ENCODE assay signal across 12 cellular contexts in the genomic region with DNA sequence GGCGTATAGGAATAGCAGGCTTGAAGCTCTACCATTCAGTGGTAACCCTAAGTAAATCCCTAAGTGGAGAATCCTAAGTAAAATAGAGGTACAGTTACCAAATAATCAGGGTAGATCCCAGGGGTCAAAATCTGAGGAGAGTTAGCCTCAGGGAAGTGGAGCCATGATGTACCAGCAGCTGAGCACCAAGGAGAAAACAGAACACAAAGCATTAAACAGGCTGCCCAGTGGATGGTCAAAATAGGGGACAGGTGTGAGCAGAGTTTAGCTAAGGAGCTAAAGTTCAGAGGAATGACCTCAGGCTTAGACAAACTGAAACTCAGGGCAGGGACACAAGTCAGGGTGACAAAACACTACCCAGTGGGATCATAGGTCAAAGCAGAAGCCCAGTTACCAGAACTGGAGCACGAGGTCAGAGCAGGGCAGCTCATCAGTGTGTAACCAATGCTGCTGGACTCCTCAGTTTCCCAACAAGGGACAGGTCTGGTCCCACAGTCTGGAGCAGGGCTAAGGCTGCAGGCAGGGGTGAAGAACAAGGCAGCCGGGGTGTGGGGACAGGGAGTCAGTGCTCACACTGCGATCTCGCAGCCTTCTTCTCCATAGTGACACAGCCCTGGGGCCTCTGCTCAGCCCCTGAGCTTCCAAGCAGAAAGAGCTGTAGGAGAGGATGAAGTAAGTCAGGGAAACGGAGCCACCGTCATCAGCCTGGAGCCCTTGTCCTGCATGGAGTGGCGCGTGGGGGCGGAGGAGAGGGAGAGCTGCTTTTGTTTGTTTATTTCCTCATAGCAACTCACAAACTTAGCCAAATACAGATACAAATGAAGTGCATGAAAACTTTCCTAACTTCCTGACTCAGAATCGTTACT.
A peak's percentile ranks its signal among the peaks of the same experiment; 100 is the strongest.
DNase-seq lines count a peak whose midpoint lies in the region; ATAC-seq and TF ChIP-seq lines count a peak whose summit lies in the region.
"Had no signal": no experiment of that assay in that cellular context is flagged by ENCODE, and none has a peak within 500 bp of the region (broad histone marks: within the 10 kb centered on the region; RNA-seq: fewer than 3 reads in every experiment).

No MANE protein-coding gene starts in this region.

- peaks cover 23% of the 10 kb centered on the region for H3K4me1 ChIP-seq in Caco-2
- H3K4me1 ChIP-seq in adrenal gland (replicated peaks in 1 of 2), result peaks cover 0 to 8% of the 10 kb centered on the region in 2 donors
- H3K4me1 ChIP-seq in left ventricle myocardium inferior, result peaks cover 26% of the 10 kb centered on the region
- no peaks in the 10 kb centered on the region for H3K4me1 ChIP-seq in psoas muscle

- TF ChIP-seq CTCF in Caco-2 (IDR thresholded peaks at IDR 0.05; ENCODE audit: insufficient read depth in 1 of 2, low read depth in 1 of 2, low read length in 1 of 2, severe bottlenecking in 1 of 2, unreplicated experiment in 1 of 2), result no peak
- no peak for TF ChIP-seq CTCF in adrenal gland (IDR thresholded peaks at IDR 0.05)
- TF ChIP-seq CTCF in left ventricle myocardium inferior (IDR thresholded peaks at IDR 0.05; ENCODE audit: borderline replicate concordance), result no peak
- TF ChIP-seq CTCF in psoas muscle (IDR thresholded peaks at IDR 0.05), result no peak

- H3K27me3 ChIP-seq in Caco-2 (replicated peaks; ENCODE audit: control insufficient read depth, insufficient read depth, low read length), result no peaks in the 10 kb centered on the region
- no peaks in the 10 kb centered on the region for H3K27me3 ChIP-seq in adrenal gland
- no peaks in the 10 kb centered on the region for H3K27me3 ChIP-seq in left ventricle myocardium inferior (ENCODE audit: low read depth)
- no peaks in the 10 kb centered on the region for H3K27me3 ChIP-seq in psoas muscle (ENCODE audit: insufficient read depth in 3 of 3, low read length in 2 of 3)

- DNase-seq in Caco-2, result peak; percentile 39 to 42
- DNase-seq in adrenal gland, result peak in 6 of 7 donors; percentile 26 to 67 (median 46)
- peak; percentile 67 for DNase-seq in left ventricle myocardium inferior
- peak; percentile 70 to 78 for DNase-seq in psoas muscle
- DNase-seq in glomerular visceral epithelial cell (ENCODE audit: extremely low spot score), result no peak
- DNase-seq in activated CD8-positive, alpha-beta memory T cell treated with anti-CD3 and anti-CD28 coated beads, Interleukin-2, amount 50 U/mL, for 48 hours, result no peak
- DNase-seq in NCI-H1105 (lab: John Stamatoyannopoulos, UW), result no peak
- DNase-seq: CD4-positive, CD25-positive, alpha-beta regulatory T cell; NCI-H510A treated with DMSO at 0.1 percent for 48 hours had no signal

- CTCF ChIA-PET in Caco-2 (lab: Charles Lee), result no interaction called here

- ATAC-seq in psoas muscle, result peak in 3 of 4 donors; percentile 38 to 67 (median 59)
- no peak for ATAC-seq in GM19455 (IDR thresholded peaks at IDR 0.05; ENCODE audit: unreplicated experiment)
- ATAC-seq: HCT116 had no signal

- H3K27ac Mint-ChIP-seq in Caco-2 (ENCODE audit: unreplicated experiment), result peak overlapping the region; percentile 70
- H3K27ac Mint-ChIP-seq: CD4-positive, CD25-positive, alpha-beta regulatory T cell; T-helper 1 cell treated with Interleukin-12 subunit alpha and Interleukin-12 subunit beta and Interleukin-4 antibody, amounts not matched to agents 30 μg/mL and 1 μg/mL, for 36 hours had no signal

- H3K36me3 ChIP-seq in Caco-2 (ENCODE audit: control insufficient read depth, insufficient read depth, low read length) (no peaks in the 10 kb centered on the region), adrenal gland (replicated peaks in 1 of 2) (no peaks in the 10 kb centered on the region), left ventricle myocardium inferior (no peaks in the 10 kb centered on the region), psoas muscle (ENCODE audit: insufficient read depth in 1 of 2, low read depth in 1 of 2) (no peaks in the 10 kb centered on the region)

- POLR2A ChIA-PET in Caco-2 (lab: Charles Lee), result no interaction called here

- no peak overlapping the region for H3K4me3 ChIP-seq in Caco-2 (ENCODE audit: low read depth, low read length)
- no peak overlapping the region for H3K4me3 ChIP-seq in adrenal gland
- H3K4me3 ChIP-seq in left ventricle myocardium inferior, result no peak overlapping the region
- H3K4me3 ChIP-seq in psoas muscle, result no peak overlapping the region

- H3K9me3 ChIP-seq in Caco-2 (no peaks in the 10 kb centered on the region), adrenal gland (replicated peaks in 1 of 3) (no peaks in the 10 kb centered on the region), left ventricle myocardium inferior (replicated peaks) (no peaks in the 10 kb centered on the region), psoas muscle (no peaks in the 10 kb centered on the region)

- H3K27ac ChIP-seq in adrenal gland, result peak overlapping the region in 1 of 5 donors; percentile 46
- peak overlapping the region; percentile 44 for H3K27ac ChIP-seq in left ventricle myocardium inferior (replicated peaks)
- H3K27ac ChIP-seq in psoas muscle, result no peak overlapping the region

- no peaks in the 10 kb centered on the region for H3K36me3 Mint-ChIP-seq in Caco-2 (ENCODE audit: insufficient read depth, unreplicated experiment)
- H3K36me3 Mint-ChIP-seq: CD4-positive, CD25-positive, alpha-beta regulatory T cell had no signal

- TF ChIP-seq POLR2A in adrenal gland (IDR thresholded peaks at IDR 0.05), result no peak

- intact Hi-C loops in Caco-2 (cut with micrococcal nuclease; ENCODE audit: unreplicated experiment), result loop anchor here (1.0 kb wide), 1 partner anchor 23 kb away; no protein-coding TSS in a partner anchor
- intact Hi-C loops in adrenal gland (cut with DNase I), result no loop called here
- intact Hi-C loops in left ventricle myocardium inferior (cut with micrococcal nuclease), result no loop called here
- intact Hi-C loops in psoas muscle (cut with DNase I), result no loop called here

- no peaks in the 10 kb centered on the region for H3K27me3 Mint-ChIP-seq in Caco-2 (ENCODE audit: insufficient read depth, unreplicated experiment)
- H3K27me3 Mint-ChIP-seq: CD4-positive, CD25-positive, alpha-beta regulatory T cell had no signal

- 74 to 83% (median 78%) methylated on average over 4 to 11 of the region's 11 CpGs for WGBS in adrenal gland, 4 donors
- WGBS in psoas muscle, 3 donors, result 44 to 51% (median 50%) methylated on average over 11 of the region's 11 CpGs

- peaks cover 21% of the 10 kb centered on the region for H3K4me1 Mint-ChIP-seq in Caco-2 (ENCODE audit: low read depth, unreplicated experiment)

- BruUV-seq in Caco-2 (replicated peaks; lab: Mats Ljungman, UMichigan), result no TSS peak

- peaks cover 5% of the 10 kb centered on the region for H3K9me3 Mint-ChIP-seq in Caco-2 (ENCODE audit: unreplicated experiment)
- H3K9me3 Mint-ChIP-seq: CD4-positive, CD25-positive, alpha-beta regulatory T cell; T-helper 1 cell treated with Interleukin-12 subunit alpha and Interleukin-12 subunit beta and Interleukin-4 antibody, amounts not matched to agents 30 μg/mL and 1 μg/mL, for 36 hours had no signal

- no peak overlapping the region for H3K4me3 Mint-ChIP-seq in Caco-2 (ENCODE audit: unreplicated experiment)
- H3K4me3 Mint-ChIP-seq: CD4-positive, CD25-positive, alpha-beta regulatory T cell; T-helper 1 cell treated with Interleukin-12 subunit alpha and Interleukin-12 subunit beta and Interleukin-4 antibody, amounts not matched to agents 30 μg/mL and 1 μg/mL, for 36 hours had no signal

Comparison
In these comparisons a context has a peak if more than half of its experiments do, and no peak if none do; other contexts are left out.
1. DNase-seq: peak in Caco-2 (2 of 2), adrenal gland (6 of 7), left ventricle myocardium inferior (single experiment) and psoas muscle (2 of 2); none in glomerular visceral epithelial cell (single experiment), activated CD8-positive, alpha-beta memory T cell treated with anti-CD3 and anti-CD28 coated beads, Interleukin-2, amount 50 U/mL, for 48 hours (single experiment) and NCI-H1105 (single experiment).